ENCODE assay signal across 1 cellular context in genomic region chr1:144551543-144552424, GRCh38.
A peak's percentile ranks its signal among the peaks of the same experiment; 100 is the strongest.
TF ChIP-seq lines count a peak whose summit lies in the region.

No MANE protein-coding gene starts in this region.

TF ChIP-seq in GM12878, 131 proteins besides CTCF, POLR2A, EP300 and RAD21 (continued from another document):
- TF ChIP-seq FOXK2 (IDR thresholded peaks at IDR 0.05), result peak; percentile 74
- peak; percentile 60 for TF ChIP-seq JUNB (IDR thresholded peaks at IDR 0.05)
- TF ChIP-seq IRF4 (IDR thresholded peaks at IDR 0.05; ENCODE audit: low read depth, low read length), result peak; percentile 68
- peak; percentile 85 for TF ChIP-seq BMI1 (IDR thresholded peaks at IDR 0.05; ENCODE audit: borderline replicate concordance)
- no peak for TF ChIP-seq KAT2A (conservative IDR thresholded peaks at IDR 0.05; ENCODE audit: control insufficient read depth, low read depth, low read length)
- TF ChIP-seq JUND (IDR thresholded peaks at IDR 0.05; ENCODE audit: low read depth, low read length), result no peak
- TF ChIP-seq, protein P1, sequence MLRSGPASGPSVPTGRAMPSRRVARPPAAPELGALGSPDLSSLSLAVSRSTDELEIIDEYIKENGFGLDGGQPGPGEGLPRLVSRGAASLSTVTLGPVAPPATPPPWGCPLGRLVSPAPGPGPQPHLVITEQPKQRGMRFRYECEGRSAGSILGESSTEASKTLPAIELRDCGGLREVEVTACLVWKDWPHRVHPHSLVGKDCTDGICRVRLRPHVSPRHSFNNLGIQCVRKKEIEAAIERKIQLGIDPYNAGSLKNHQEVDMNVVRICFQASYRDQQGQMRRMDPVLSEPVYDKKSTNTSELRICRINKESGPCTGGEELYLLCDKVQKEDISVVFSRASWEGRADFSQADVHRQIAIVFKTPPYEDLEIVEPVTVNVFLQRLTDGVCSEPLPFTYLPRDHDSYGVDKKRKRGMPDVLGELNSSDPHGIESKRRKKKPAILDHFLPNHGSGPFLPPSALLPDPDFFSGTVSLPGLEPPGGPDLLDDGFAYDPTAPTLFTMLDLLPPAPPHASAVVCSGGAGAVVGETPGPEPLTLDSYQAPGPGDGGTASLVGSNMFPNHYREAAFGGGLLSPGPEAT (IDR thresholded peaks at IDR 0.05; ENCODE audit: low read depth), result peak; percentile 80
- TF ChIP-seq HCFC1 (IDR thresholded peaks at IDR 0.05; ENCODE audit: low read length), result no peak; the same call in none of the 2 replicates
- TF ChIP-seq ZZZ3 (IDR thresholded peaks at IDR 0.05; ENCODE audit: control insufficient read depth, insufficient read length, low read depth), result no peak
- no peak for TF ChIP-seq ZNF274 (IDR thresholded peaks at IDR 0.05; ENCODE audit: insufficient read depth, insufficient read length)
- TF ChIP-seq CEBPZ (IDR thresholded peaks at IDR 0.05; ENCODE audit: low read depth, low read length), result no peak
- no peak for TF ChIP-seq YY1 (IDR thresholded peaks at IDR 0.05; ENCODE audit: low read depth, low read length)
